ENCODE assay signal across 1 cellular context in the genomic region with DNA sequence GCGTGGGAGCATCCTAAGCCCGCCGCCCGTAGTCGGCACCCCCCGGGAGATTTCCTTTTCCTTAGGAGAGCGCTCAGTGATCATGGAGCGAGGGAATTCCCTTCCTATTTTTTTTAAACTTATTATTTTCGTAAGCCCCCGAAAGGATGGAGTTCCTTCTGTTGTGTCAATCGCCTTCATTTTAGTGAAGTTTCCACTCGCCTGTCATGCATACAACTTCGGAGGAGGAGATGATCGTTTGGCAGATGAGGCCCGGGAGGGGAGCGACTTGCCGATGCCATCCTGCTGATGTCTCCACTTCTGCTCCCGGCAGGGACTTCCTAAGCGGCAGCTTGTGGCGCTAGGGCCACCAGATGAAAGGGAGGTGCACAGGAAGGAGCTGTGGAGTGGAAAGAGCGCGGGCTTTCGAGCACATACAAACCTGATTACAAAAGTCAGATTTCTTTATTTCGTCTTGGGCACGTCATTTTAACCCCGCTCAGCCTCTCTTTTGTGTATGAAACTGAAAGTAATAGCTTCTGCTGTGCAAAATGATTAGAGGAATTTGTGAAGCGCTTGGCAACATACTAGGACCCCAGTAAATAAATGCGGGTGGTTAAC.
A peak's percentile ranks its signal among the peaks of the same experiment; 100 is the strongest.
TF ChIP-seq lines count a peak whose summit lies in the region.

A gene with protein sequence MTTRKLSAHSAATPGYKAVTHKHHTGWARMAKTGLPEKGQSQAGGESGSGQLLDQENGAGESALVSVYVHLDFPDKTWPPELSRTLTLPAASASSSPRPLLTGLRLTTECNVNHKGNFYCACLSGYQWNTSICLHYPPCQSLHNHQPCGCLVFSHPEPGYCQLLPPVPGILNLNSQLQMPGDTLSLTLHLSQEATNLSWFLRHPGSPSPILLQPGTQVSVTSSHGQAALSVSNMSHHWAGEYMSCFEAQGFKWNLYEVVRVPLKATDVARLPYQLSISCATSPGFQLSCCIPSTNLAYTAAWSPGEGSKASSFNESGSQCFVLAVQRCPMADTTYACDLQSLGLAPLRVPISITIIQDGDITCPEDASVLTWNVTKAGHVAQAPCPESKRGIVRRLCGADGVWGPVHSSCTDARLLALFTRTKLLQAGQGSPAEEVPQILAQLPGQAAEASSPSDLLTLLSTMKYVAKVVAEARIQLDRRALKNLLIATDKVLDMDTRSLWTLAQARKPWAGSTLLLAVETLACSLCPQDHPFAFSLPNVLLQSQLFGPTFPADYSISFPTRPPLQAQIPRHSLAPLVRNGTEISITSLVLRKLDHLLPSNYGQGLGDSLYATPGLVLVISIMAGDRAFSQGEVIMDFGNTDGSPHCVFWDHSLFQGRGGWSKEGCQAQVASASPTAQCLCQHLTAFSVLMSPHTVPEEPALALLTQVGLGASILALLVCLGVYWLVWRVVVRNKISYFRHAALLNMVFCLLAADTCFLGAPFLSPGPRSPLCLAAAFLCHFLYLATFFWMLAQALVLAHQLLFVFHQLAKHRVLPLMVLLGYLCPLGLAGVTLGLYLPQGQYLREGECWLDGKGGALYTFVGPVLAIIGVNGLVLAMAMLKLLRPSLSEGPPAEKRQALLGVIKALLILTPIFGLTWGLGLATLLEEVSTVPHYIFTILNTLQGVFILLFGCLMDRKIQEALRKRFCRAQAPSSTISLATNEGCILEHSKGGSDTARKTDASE (minus strand): TSS at position 336 of the 600 bp plus-strand sequence. CDS start 555 bp downstream, outside the sequence.

TF ChIP-seq in HepG2, 621 proteins besides CTCF, POLR2A, EP300 and RAD21 (continued from another document and continues in another):
- TF ChIP-seq, protein P1, sequence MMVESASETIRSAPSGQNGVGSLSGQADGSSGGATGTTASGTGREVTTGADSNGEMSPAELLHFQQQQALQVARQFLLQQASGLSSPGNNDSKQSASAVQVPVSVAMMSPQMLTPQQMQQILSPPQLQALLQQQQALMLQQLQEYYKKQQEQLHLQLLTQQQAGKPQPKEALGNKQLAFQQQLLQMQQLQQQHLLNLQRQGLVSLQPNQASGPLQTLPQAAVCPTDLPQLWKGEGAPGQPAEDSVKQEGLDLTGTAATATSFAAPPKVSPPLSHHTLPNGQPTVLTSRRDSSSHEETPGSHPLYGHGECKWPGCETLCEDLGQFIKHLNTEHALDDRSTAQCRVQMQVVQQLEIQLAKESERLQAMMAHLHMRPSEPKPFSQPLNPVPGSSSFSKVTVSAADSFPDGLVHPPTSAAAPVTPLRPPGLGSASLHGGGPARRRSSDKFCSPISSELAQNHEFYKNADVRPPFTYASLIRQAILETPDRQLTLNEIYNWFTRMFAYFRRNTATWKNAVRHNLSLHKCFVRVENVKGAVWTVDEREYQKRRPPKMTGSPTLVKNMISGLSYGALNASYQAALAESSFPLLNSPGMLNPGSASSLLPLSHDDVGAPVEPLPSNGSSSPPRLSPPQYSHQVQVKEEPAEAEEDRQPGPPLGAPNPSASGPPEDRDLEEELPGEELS (CRISPR knock-in tag; IDR thresholded peaks at IDR 0.05): no peak
- TF ChIP-seq POLR2G (IDR thresholded peaks at IDR 0.05; ENCODE audit: low read depth, low read length): no peak
- TF ChIP-seq, protein P2, sequence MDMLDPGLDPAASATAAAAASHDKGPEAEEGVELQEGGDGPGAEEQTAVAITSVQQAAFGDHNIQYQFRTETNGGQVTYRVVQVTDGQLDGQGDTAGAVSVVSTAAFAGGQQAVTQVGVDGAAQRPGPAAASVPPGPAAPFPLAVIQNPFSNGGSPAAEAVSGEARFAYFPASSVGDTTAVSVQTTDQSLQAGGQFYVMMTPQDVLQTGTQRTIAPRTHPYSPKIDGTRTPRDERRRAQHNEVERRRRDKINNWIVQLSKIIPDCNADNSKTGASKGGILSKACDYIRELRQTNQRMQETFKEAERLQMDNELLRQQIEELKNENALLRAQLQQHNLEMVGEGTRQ (IDR thresholded peaks at IDR 0.05; ENCODE audit: low read depth, low read length): no peak
- TF ChIP-seq, protein P2 (CRISPR knock-in tag; IDR thresholded peaks at IDR 0.05; ENCODE audit: borderline replicate concordance): no peak
- no peak for TF ChIP-seq PHF8 (CRISPR knock-in tag; IDR thresholded peaks at IDR 0.05)
- TF ChIP-seq, protein P3, sequence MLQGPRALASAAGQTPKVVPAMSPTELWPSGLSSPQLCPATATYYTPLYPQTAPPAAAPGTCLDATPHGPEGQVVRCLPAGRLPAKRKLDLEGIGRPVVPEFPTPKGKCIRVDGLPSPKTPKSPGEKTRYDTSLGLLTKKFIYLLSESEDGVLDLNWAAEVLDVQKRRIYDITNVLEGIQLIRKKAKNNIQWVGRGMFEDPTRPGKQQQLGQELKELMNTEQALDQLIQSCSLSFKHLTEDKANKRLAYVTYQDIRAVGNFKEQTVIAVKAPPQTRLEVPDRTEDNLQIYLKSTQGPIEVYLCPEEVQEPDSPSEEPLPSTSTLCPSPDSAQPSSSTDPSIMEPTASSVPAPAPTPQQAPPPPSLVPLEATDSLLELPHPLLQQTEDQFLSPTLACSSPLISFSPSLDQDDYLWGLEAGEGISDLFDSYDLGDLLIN (CRISPR knock-in tag; IDR thresholded peaks at IDR 0.05; ENCODE audit: borderline replicate concordance): no peak
- 0 out of 2 replicates have a peak, but pooled peaks have one; percentile 53 for TF ChIP-seq CBX5 (CRISPR knock-in tag; IDR thresholded peaks at IDR 0.05; ENCODE audit: borderline replicate concordance)
- TF ChIP-seq, protein P4, sequence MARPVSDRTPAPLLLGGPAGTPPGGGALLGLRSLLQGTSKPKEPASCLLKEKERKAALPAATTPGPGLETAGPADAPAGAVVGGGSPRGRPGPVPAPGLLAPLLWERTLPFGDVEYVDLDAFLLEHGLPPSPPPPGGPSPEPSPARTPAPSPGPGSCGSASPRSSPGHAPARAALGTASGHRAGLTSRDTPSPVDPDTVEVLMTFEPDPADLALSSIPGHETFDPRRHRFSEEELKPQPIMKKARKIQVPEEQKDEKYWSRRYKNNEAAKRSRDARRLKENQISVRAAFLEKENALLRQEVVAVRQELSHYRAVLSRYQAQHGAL (CRISPR knock-in tag; IDR thresholded peaks at IDR 0.05; ENCODE audit: not compliant biosample characterization): peak; percentile 37
- TF ChIP-seq, protein P5, sequence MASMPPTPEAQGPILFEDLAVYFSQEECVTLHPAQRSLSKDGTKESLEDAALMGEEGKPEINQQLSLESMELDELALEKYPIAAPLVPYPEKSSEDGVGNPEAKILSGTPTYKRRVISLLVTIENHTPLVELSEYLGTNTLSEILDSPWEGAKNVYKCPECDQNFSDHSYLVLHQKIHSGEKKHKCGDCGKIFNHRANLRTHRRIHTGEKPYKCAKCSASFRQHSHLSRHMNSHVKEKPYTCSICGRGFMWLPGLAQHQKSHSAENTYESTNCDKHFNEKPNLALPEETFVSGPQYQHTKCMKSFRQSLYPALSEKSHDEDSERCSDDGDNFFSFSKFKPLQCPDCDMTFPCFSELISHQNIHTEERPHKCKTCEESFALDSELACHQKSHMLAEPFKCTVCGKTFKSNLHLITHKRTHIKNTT (CRISPR knock-in tag; IDR thresholded peaks at IDR 0.05): no peak
- TF ChIP-seq ARNT (IDR thresholded peaks at IDR 0.05): no peak
- TF ChIP-seq HOXD1 (CRISPR knock-in tag; IDR thresholded peaks at IDR 0.05): no peak
- TF ChIP-seq NFE2L1 (CRISPR knock-in tag; IDR thresholded peaks at IDR 0.05; ENCODE audit: borderline replicate concordance): no peak
- TF ChIP-seq, protein P6, sequence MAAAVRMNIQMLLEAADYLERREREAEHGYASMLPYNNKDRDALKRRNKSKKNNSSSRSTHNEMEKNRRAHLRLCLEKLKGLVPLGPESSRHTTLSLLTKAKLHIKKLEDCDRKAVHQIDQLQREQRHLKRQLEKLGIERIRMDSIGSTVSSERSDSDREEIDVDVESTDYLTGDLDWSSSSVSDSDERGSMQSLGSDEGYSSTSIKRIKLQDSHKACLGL (CRISPR knock-in tag; IDR thresholded peaks at IDR 0.05): no peak
- TF ChIP-seq MEIS2 (CRISPR knock-in tag; IDR thresholded peaks at IDR 0.05): no peak
- TF ChIP-seq ELF1 (CRISPR knock-in tag; IDR thresholded peaks at IDR 0.05): 0 out of 2 replicates have a peak, but pooled peaks have one; percentile 39
- no peak for TF ChIP-seq ZNF674 (CRISPR knock-in tag; IDR thresholded peaks at IDR 0.05; ENCODE audit: low read depth)
- TF ChIP-seq ZNF441 (CRISPR knock-in tag; IDR thresholded peaks at IDR 0.05; ENCODE audit: borderline replicate concordance): no peak
- TF ChIP-seq SMAD3 (CRISPR knock-in tag; IDR thresholded peaks at IDR 0.05): peak; percentile 17; the same call in 1 of the 2 replicates
- no peak for TF ChIP-seq ZNF775 (CRISPR knock-in tag; IDR thresholded peaks at IDR 0.05; ENCODE audit: borderline replicate concordance)
- TF ChIP-seq, protein P7, sequence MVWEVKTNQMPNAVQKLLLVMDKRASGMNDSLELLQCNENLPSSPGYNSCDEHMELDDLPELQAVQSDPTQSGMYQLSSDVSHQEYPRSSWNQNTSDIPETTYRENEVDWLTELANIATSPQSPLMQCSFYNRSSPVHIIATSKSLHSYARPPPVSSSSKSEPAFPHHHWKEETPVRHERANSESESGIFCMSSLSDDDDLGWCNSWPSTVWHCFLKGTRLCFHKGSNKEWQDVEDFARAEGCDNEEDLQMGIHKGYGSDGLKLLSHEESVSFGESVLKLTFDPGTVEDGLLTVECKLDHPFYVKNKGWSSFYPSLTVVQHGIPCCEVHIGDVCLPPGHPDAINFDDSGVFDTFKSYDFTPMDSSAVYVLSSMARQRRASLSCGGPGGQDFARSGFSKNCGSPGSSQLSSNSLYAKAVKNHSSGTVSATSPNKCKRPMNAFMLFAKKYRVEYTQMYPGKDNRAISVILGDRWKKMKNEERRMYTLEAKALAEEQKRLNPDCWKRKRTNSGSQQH (CRISPR knock-in tag; IDR thresholded peaks at IDR 0.05; ENCODE audit: low read depth): 0 out of 2 replicates have a peak, but pooled peaks have one; percentile 16
- TF ChIP-seq NR2F2 (IDR thresholded peaks at IDR 0.05; ENCODE audit: borderline replicate concordance, low read depth): no peak
- TF ChIP-seq, protein P8, sequence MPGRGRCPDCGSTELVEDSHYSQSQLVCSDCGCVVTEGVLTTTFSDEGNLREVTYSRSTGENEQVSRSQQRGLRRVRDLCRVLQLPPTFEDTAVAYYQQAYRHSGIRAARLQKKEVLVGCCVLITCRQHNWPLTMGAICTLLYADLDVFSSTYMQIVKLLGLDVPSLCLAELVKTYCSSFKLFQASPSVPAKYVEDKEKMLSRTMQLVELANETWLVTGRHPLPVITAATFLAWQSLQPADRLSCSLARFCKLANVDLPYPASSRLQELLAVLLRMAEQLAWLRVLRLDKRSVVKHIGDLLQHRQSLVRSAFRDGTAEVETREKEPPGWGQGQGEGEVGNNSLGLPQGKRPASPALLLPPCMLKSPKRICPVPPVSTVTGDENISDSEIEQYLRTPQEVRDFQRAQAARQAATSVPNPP (CRISPR knock-in tag; IDR thresholded peaks at IDR 0.05): no peak
- TF ChIP-seq SUZ12 (IDR thresholded peaks at IDR 0.05; ENCODE audit: low read depth, low read length): no peak
- TF ChIP-seq, protein P9, sequence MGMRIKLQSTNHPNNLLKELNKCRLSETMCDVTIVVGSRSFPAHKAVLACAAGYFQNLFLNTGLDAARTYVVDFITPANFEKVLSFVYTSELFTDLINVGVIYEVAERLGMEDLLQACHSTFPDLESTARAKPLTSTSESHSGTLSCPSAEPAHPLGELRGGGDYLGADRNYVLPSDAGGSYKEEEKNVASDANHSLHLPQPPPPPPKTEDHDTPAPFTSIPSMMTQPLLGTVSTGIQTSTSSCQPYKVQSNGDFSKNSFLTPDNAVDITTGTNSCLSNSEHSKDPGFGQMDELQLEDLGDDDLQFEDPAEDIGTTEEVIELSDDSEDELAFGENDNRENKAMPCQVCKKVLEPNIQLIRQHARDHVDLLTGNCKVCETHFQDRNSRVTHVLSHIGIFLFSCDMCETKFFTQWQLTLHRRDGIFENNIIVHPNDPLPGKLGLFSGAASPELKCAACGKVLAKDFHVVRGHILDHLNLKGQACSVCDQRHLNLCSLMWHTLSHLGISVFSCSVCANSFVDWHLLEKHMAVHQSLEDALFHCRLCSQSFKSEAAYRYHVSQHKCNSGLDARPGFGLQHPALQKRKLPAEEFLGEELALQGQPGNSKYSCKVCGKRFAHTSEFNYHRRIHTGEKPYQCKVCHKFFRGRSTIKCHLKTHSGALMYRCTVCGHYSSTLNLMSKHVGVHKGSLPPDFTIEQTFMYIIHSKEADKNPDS (CRISPR knock-in tag; IDR thresholded peaks at IDR 0.05): no peak
- no peak for TF ChIP-seq SATB2 (CRISPR knock-in tag; IDR thresholded peaks at IDR 0.05)
- TF ChIP-seq MLLT10 (CRISPR knock-in tag; IDR thresholded peaks at IDR 0.05): no peak
- no peak for TF ChIP-seq ZNF780A (CRISPR knock-in tag; IDR thresholded peaks at IDR 0.05)
- peak; percentile 81; the same call in 1 of the 2 replicates for TF ChIP-seq SIN3A (IDR thresholded peaks at IDR 0.05; ENCODE audit: borderline replicate concordance, low read depth, low read length)
- 0 out of 2 replicates have a peak, but pooled peaks have one; percentile 73 for TF ChIP-seq ZSCAN20 (CRISPR knock-in tag; IDR thresholded peaks at IDR 0.05; ENCODE audit: borderline replicate concordance)
- no peak for TF ChIP-seq ZNF703 (CRISPR knock-in tag; IDR thresholded peaks at IDR 0.05; ENCODE audit: borderline replicate concordance)
- no peak for TF ChIP-seq AKAP8 (CRISPR knock-in tag; IDR thresholded peaks at IDR 0.05)
- TF ChIP-seq ZNF563 (CRISPR knock-in tag; IDR thresholded peaks at IDR 0.05): no peak
- TF ChIP-seq CBFB (CRISPR knock-in tag; IDR thresholded peaks at IDR 0.05): no peak
- no peak for TF ChIP-seq MXD4 (CRISPR knock-in tag; IDR thresholded peaks at IDR 0.05)
- no peak; the same call in 1 of the 2 replicates for TF ChIP-seq ZFY (CRISPR knock-in tag; IDR thresholded peaks at IDR 0.05)
- no peak for TF ChIP-seq MED1 (CRISPR knock-in tag; IDR thresholded peaks at IDR 0.05)
- TF ChIP-seq, protein P10, sequence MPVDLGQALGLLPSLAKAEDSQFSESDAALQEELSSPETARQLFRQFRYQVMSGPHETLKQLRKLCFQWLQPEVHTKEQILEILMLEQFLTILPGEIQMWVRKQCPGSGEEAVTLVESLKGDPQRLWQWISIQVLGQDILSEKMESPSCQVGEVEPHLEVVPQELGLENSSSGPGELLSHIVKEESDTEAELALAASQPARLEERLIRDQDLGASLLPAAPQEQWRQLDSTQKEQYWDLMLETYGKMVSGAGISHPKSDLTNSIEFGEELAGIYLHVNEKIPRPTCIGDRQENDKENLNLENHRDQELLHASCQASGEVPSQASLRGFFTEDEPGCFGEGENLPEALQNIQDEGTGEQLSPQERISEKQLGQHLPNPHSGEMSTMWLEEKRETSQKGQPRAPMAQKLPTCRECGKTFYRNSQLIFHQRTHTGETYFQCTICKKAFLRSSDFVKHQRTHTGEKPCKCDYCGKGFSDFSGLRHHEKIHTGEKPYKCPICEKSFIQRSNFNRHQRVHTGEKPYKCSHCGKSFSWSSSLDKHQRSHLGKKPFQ (CRISPR knock-in tag; IDR thresholded peaks at IDR 0.05; ENCODE audit: insufficient replicate concordance): no peak
- TF ChIP-seq, protein P11, sequence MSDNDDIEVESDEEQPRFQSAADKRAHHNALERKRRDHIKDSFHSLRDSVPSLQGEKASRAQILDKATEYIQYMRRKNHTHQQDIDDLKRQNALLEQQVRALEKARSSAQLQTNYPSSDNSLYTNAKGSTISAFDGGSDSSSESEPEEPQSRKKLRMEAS (IDR thresholded peaks at IDR 0.05): 0 out of 2 replicates have a peak, but pooled peaks have one; percentile 10
- no peak for TF ChIP-seq ZNF713 (CRISPR knock-in tag; IDR thresholded peaks at IDR 0.05)
- TF ChIP-seq ZNF253 (CRISPR knock-in tag; IDR thresholded peaks at IDR 0.05; ENCODE audit: borderline replicate concordance): no peak
- TF ChIP-seq ZZZ3 (CRISPR knock-in tag; IDR thresholded peaks at IDR 0.05; ENCODE audit: borderline replicate concordance): no peak
- TF ChIP-seq CREM (IDR thresholded peaks at IDR 0.05): no peak
- no peak for TF ChIP-seq CREM (CRISPR knock-in tag; IDR thresholded peaks at IDR 0.05)
